15 cellular contexts compared by ENCODE assay signal in the genomic region with DNA sequence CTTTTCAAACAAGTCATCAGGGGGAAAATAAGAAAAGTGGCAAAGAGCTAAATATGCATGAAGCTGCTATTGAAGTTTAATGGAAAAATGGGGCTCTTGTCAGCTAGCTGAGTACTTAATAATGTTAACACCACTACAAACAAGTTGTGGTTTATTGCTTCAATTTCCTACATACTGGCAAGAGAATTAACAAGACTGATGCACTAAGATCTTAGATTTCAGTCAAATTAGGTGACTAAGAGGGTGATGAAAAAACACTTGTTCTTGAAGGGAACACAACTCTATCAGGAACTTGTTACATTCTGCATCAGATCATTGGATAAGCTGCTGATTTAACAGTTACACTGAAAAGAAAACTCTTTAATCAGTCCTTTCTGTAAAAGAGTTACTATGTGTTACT.
DNase-seq lines count a peak whose midpoint lies in the region; ATAC-seq, FAIRE-seq and TF ChIP-seq lines count a peak whose summit lies in the region.
"Had no signal": no experiment of that assay in that cellular context is flagged by ENCODE, and none has a peak within 500 bp of the region (broad histone marks: within the 10 kb centered on the region; RNA-seq: fewer than 3 reads in every experiment).

No MANE protein-coding gene starts in this region.

- no peak for TF ChIP-seq CTCF in DND-41 (IDR thresholded peaks at IDR 0.05; ENCODE audit: borderline replicate concordance, extremely low read depth, low read length, poor library complexity, severe bottlenecking)

- H3K36me3 Mint-ChIP-seq in activated naive CD8-positive, alpha-beta T cell treated with anti-CD3 and anti-CD28 coated beads for 36 hours, result peaks cover 7% of the 10 kb centered on the region

- no peak overlapping the region for H3K4me3 ChIP-seq in DND-41 (ENCODE audit: low read depth in 1 of 2, low read length in 2 of 2)
- H3K4me3 ChIP-seq in small intestine (ENCODE audit: low read depth in 1 of 2, low read length in 2 of 2), result no peak overlapping the region
- H3K4me3 ChIP-seq: GM23248 had no signal

- peaks cover 31% of the 10 kb centered on the region for H3K4me1 ChIP-seq in DND-41 (ENCODE audit: insufficient read depth, low read length)
- H3K4me1 ChIP-seq in small intestine (ENCODE audit: control insufficient read depth in 2 of 2, insufficient read depth in 1 of 2, low read depth in 1 of 2, low read length in 1 of 2), result no peaks in the 10 kb centered on the region
- H3K4me1 ChIP-seq: BE2C had no signal

- intact Hi-C loops in posterior cingulate gyrus (cut with DNase I), result no loop called here

- ATAC-seq in DND-41 (ENCODE audit: insufficient read depth, low read depth), result peak; percentile 53; the same call in 2 of the 3 replicates
- ATAC-seq: HCT116 had no signal

- no peak overlapping the region for H3K9ac ChIP-seq in DND-41 (ENCODE audit: low read depth, low read length)
- H3K9ac ChIP-seq: GM23248 had no signal

- DNase-seq in AML-193 (lab: John Stamatoyannopoulos, UW) (peak; percentile 10 to 29), DND-41 (no peak), posterior cingulate gyrus (no peak), small intestine (no peak), SIG-M5 (lab: John Stamatoyannopoulos, UW) (no peak)
- no peak for DNase-seq in activated naive CD8-positive, alpha-beta T cell treated with anti-CD3 and anti-CD28 coated beads for 36 hours
- DNase-seq: BE2C, DMS53, GM23248 had no signal

- no peaks in the 10 kb centered on the region for H3K27me3 ChIP-seq in DND-41 (ENCODE audit: insufficient read depth, low read length, poor library complexity)
- no peaks in the 10 kb centered on the region for H3K27me3 ChIP-seq in small intestine (ENCODE audit: control insufficient read depth in 2 of 2, insufficient read depth in 2 of 2, low read length in 2 of 2)
- H3K27me3 ChIP-seq: BE2C had no signal

- H3K9me3 Mint-ChIP-seq in activated naive CD8-positive, alpha-beta T cell treated with anti-CD3 and anti-CD28 coated beads for 36 hours, result peaks cover 13% of the 10 kb centered on the region

- H4K20me1 ChIP-seq in DND-41 (ENCODE audit: insufficient read depth, low read length), result no peaks in the 10 kb centered on the region

- no peak overlapping the region for H3K4me3 Mint-ChIP-seq in activated naive CD8-positive, alpha-beta T cell treated with anti-CD3 and anti-CD28 coated beads for 36 hours

- H3K27ac ChIP-seq in DND-41 (ENCODE audit: low read length), result peak overlapping the region; percentile 32; the same call in 1 of the 2 replicates
- H3K27ac ChIP-seq in small intestine (ENCODE audit: low read depth in 1 of 2, low read length in 1 of 2), result no peak overlapping the region
- H3K27ac ChIP-seq: GM23248, HL-60 had no signal

- no peaks in the 10 kb centered on the region for H3K27me3 Mint-ChIP-seq in activated naive CD8-positive, alpha-beta T cell treated with anti-CD3 and anti-CD28 coated beads for 36 hours

- H3K9me3 ChIP-seq in DND-41 (ENCODE audit: insufficient read depth, low read length, severe bottlenecking), result peaks cover 3% of the 10 kb centered on the region
- H3K9me3 ChIP-seq in small intestine (ENCODE audit: control insufficient read depth, low read depth), result no peaks in the 10 kb centered on the region
- H3K9me3 ChIP-seq: BE2C had no signal

- H3K4me2 ChIP-seq in DND-41 (ENCODE audit: insufficient read depth, low read length), result no peak overlapping the region

- FAIRE-seq in islet of Langerhans (lab: Jason Lieb, UNC), result peak; percentile 5
- no peak for FAIRE-seq in small intestine (lab: Jason Lieb, UNC)
- FAIRE-seq: A204.1, GM18507, H54 had no signal

- H3K36me3 ChIP-seq in DND-41 (ENCODE audit: insufficient read depth, low read length) (no peaks in the 10 kb centered on the region), small intestine (ENCODE audit: control insufficient read depth in 2 of 2, insufficient read depth in 2 of 2, low read length in 2 of 2) (no peaks in the 10 kb centered on the region)
- H3K36me3 ChIP-seq: BE2C had no signal

- H3K79me2 ChIP-seq in DND-41 (ENCODE audit: insufficient read depth, low read length), result no peaks in the 10 kb centered on the region

- H2AFZ ChIP-seq in DND-41 (ENCODE audit: low read depth, low read length), result no peak overlapping the region
- H2AFZ ChIP-seq: GM23248 had no signal

- peaks cover 21% of the 10 kb centered on the region for H3K4me1 Mint-ChIP-seq in activated naive CD8-positive, alpha-beta T cell treated with anti-CD3 and anti-CD28 coated beads for 36 hours

- peak overlapping the region; percentile 23 for H3K27ac Mint-ChIP-seq in activated naive CD8-positive, alpha-beta T cell treated with anti-CD3 and anti-CD28 coated beads for 36 hours

Comparison
In these comparisons a context has a peak if more than half of its experiments do, and no peak if none do; other contexts are left out.
1. DNase-seq: peak in AML-193 (2 of 2); none in DND-41 (single experiment), activated naive CD8-positive, alpha-beta T cell treated with anti-CD3 and anti-CD28 coated beads for 36 hours (single experiment), posterior cingulate gyrus (0 of 10), small intestine (single experiment) and SIG-M5 (single experiment).